ENCODE assay signal across 13 cellular contexts in genomic region chr9:8447618-8448017, GRCh38.
"Had no signal": no experiment of that assay in that cellular context is flagged by ENCODE, and none has a peak within 500 bp of the region (broad histone marks: within the 10 kb centered on the region; RNA-seq: fewer than 3 reads in every experiment).

No MANE protein-coding gene starts in this region.

- ATAC-seq: foreskin keratinocyte; left lobe of liver; naive thymus-derived CD4-positive, alpha-beta T cell; stimulated activated naive B cell treated with anti-CD40 and anti-IgM and Interleukin-4, amounts not matched to agents 10 μg/mL and 1 μg/mL and 100 μg/mL, for 72 hours; stimulated activated naive CD8-positive, alpha-beta T cell treated with anti-CD3 and anti-CD28 coated beads, Interleukin-15, amount 100 ng/mL, for 72 hours; upper lobe of right lung had no signal

- DNase-seq: dermis blood vessel endothelial cell; erythroblast; foreskin keratinocyte; mammary epithelial cell; naive thymus-derived CD4-positive, alpha-beta T cell; sigmoid colon; stimulated activated CD4-positive, alpha-beta T cell treated with anti-CD3 and anti-CD28 coated beads, Interleukin-2, amount 100 ng/mL, for 24 hours; stimulated activated CD4-positive, alpha-beta T cell treated with anti-CD3 and anti-CD28 coated beads, Interleukin-4, amount 100 ng/mL, for 4 hours; stimulated activated naive B cell treated with anti-CD40 and anti-IgM and Interleukin-4, amounts not matched to agents 10 μg/mL and 1 μg/mL and 100 μg/mL, for 72 hours; stimulated activated naive CD8-positive, alpha-beta T cell treated with anti-CD3 and anti-CD28 coated beads, Interleukin-15, amount 100 ng/mL, for 72 hours; testis; upper lobe of right lung had no signal
